In the genomic region with DNA sequence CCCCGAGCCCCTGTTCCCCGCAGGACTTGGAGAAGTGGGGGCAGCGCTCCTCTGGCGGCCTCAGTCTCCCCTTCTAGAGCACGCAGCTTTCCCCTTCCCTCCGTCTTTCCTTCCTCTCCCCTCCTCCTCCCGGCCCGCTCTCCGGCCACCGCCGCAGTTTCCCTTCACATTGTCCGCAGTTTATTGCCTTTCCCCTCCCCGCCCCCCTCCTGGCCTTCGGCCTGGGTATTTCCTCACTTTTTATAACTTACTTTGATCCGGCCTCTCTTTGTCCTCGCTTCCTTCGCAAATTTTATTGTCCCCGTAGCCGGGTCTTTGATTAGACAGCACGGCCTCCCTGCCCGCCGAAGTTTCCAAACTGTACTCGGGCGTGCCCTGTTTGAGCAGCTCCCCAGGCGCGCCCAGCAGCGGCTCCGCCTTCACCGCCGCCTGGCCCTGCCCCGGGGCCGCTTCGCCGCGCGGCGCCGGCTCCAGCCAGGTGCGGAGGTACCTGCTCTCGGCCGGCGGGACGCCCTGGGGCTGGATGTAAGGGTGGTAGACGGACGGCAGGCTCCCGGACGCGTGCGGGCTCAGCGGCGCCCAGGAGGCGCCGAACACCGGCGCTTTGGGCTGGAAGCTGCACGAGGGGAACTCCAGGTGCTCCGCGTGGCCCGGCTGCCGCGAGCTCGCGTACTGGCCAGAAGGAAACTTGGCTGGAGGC, we compare ENCODE assay signal across 6 cellular contexts. TPM values are rescaled to one million over a fixed set of nuclear protein-coding genes. Genes with fewer than 3 reads are reported as not detected.
A peak's percentile ranks its signal among the peaks of the same experiment; 100 is the strongest.
DNase-seq lines count a peak whose midpoint lies in the region; ATAC-seq and TF ChIP-seq lines count a peak whose summit lies in the region.

No MANE protein-coding gene starts in this region.

- H3K36me3 Mint-ChIP-seq in T-helper 2 cell treated with Interferon-gamma antibody and Interleukin-4, amounts not matched to agents 5 μg/mL and 100 μg/mL, for 36 hours (ENCODE audit: low read depth), result no peaks in the 10 kb centered on the region

- 0 to 2% methylated on average over 6 to 63 of the region's 63 CpGs for WGBS in transverse colon (ENCODE audit: low coverage in 1 of 2), 2 donors

- peak; percentile 80 for TF ChIP-seq POLR2A in transverse colon (IDR thresholded peaks at IDR 0.05)

- peaks cover 10% of the 10 kb centered on the region for H3K4me1 Mint-ChIP-seq in T-helper 2 cell treated with Interferon-gamma antibody and Interleukin-4, amounts not matched to agents 5 μg/mL and 100 μg/mL, for 36 hours (ENCODE audit: low read depth)

- H3K4me3 Mint-ChIP-seq in T-helper 2 cell treated with Interferon-gamma antibody and Interleukin-4, amounts not matched to agents 5 μg/mL and 100 μg/mL, for 36 hours, result peak overlapping the region; percentile 85

- peak overlapping the region; percentile 75 for H3K27ac Mint-ChIP-seq in T-helper 2 cell treated with Interferon-gamma antibody and Interleukin-4, amounts not matched to agents 5 μg/mL and 100 μg/mL, for 36 hours

- H3K4me1 ChIP-seq in transverse colon, result peaks cover 12 to 70% (median 57%) of the 10 kb centered on the region in 4 donors

- H3K27ac ChIP-seq in transverse colon, result peak overlapping the region; percentile 86 to 93 (median 89)

- H3K27me3 ChIP-seq in transverse colon, result peaks cover 100% of the 10 kb centered on the region

- in situ Hi-C loops in transverse colon (cut with MboI; ENCODE audit: low pct_ligation_motif_present in 1 of 4, low pct_unique_long_range_greater_than_20kb in 1 of 4, low sequenced_read_pairs in 3 of 4), result no loop called here

- H3K4me3 ChIP-seq in transverse colon, result peak overlapping the region; percentile 22 to 66 (median 42)

- H3K27me3 Mint-ChIP-seq in T-helper 2 cell treated with Interferon-gamma antibody and Interleukin-4, amounts not matched to agents 5 μg/mL and 100 μg/mL, for 36 hours (ENCODE audit: low read depth), result peaks cover 92% of the 10 kb centered on the region

- H3K36me3 ChIP-seq in transverse colon, result no peaks in the 10 kb centered on the region

- TF ChIP-seq EP300 in transverse colon (IDR thresholded peaks at IDR 0.05; ENCODE audit: low read depth), result no peak

- no peaks in the 10 kb centered on the region for H3K9me3 Mint-ChIP-seq in T-helper 2 cell treated with Interferon-gamma antibody and Interleukin-4, amounts not matched to agents 5 μg/mL and 100 μg/mL, for 36 hours

- peak; percentile 43 for ATAC-seq in GM19324 (IDR thresholded peaks at IDR 0.05; ENCODE audit: low FRiP score, unreplicated experiment)
- peak; percentile 44 for ATAC-seq in left ventricle myocardium superior
- no peak for ATAC-seq in HG03025 (IDR thresholded peaks at IDR 0.05; ENCODE audit: low FRiP score, unreplicated experiment)

- intact Hi-C loops in left ventricle myocardium superior (cut with micrococcal nuclease), result no loop called here
- intact Hi-C loops in transverse colon (cut with DNase I; ENCODE audit: low total_unique reads), result no loop called here

- no peak for TF ChIP-seq CTCF in transverse colon (IDR thresholded peaks at IDR 0.05)

- no peak for DNase-seq in T-helper 2 cell treated with Interferon-gamma antibody and Interleukin-4, amounts not matched to agents 5 μg/mL and 100 μg/mL, for 36 hours (ENCODE audit: low spot score)
- DNase-seq in left ventricle myocardium superior (no peak), transverse colon (peak; percentile 89), NCI-H1694 (lab: John Stamatoyannopoulos, UW) (no peak)

- H3K9me3 ChIP-seq in transverse colon, result no peaks in the 10 kb centered on the region

RNA-seq across cellular contexts. Expression of gene HOXB9, which starts 0.5 kb away (rescaled TPM):
- not detected for total RNA-seq in left ventricle myocardium superior
- total RNA-seq in transverse colon, result 10 to 100 TPM; 19.8 to 54.3 (median 29.4) TPM

RNA-seq across cellular contexts. Expression of gene HOXB8, which starts 10.6 kb away (rescaled TPM):
- total RNA-seq in left ventricle myocardium superior (not detected), transverse colon (10 to 100 TPM in 2 of 4 donors, 1 to 10 TPM in 2; 1.8 to 21.3 (median 8.9) TPM)

RNA-seq across cellular contexts. Expression of gene HOXB7, which starts 14.8 kb away (rescaled TPM):
- 0.30 TPM for total RNA-seq in left ventricle myocardium superior
- total RNA-seq in transverse colon, result 10 to 100 TPM in 3 of 4 donors, not detected in 1; 11.2 to 20.9 (median 16.7) TPM

RNA-seq across cellular contexts. Expression of gene HOXB6, which starts 20.9 kb away (rescaled TPM):
- total RNA-seq in left ventricle myocardium superior (0.20 TPM), transverse colon (10 to 100 TPM; 42.7 to 78.4 (median 62.5) TPM)

RNA-seq across cellular contexts. Expression of gene HOXB5, which starts 32.1 kb away (rescaled TPM):
- not detected for total RNA-seq in left ventricle myocardium superior
- total RNA-seq in transverse colon, result 10 to 100 TPM; 10.5 to 35.4 (median 18.7) TPM

Comparison
In these comparisons a context has a peak if more than half of its experiments do, and no peak if none do; other contexts are left out.
1. RNA of gene HOXB9, which starts 0.5 kb away (total RNA-seq): 19.8 to 54.3 TPM in transverse colon; not detected in left ventricle myocardium superior (single experiment); every median in the first group is over 10 times any median in the second.